11 cellular contexts compared by ENCODE assay signal in the genomic region with DNA sequence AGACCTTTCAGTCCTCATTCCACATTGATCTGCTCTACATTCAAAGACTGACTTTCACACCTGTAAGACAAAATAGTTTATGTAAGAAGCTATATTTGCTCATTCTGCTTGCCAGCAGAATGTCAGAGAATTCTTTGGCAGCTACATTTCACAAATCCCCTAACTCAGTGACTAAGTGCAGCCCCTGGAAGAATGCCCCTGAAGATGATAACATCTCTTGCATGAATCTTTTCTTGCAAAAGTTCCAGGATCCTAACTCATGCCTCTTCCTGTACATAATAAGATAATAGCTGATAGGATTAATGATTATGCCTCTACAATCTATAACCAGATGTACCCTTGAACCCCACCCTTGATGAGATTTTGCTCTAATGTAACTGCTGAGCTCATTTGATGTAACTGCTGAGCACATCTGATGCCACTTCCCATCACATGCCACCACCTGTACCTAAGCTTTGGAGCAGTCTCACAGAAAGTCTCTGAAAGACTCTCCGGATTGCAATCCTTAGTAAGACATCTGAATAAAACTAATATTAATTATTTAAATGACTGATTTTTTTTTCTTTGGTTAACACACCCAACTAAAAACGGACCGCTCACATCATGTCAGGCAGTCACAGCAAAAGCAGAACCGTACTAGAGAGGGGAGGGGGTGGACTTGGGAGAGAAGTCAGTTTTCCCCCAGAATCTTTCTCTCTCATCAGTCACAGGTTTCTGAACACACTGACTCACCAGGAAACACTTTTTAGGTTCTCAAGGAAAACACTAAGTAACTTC. TPM values are rescaled to one million over a fixed set of nuclear protein-coding genes. Genes with fewer than 3 reads are reported as not detected.
DNase-seq lines count a peak whose midpoint lies in the region; ATAC-seq and TF ChIP-seq lines count a peak whose summit lies in the region.
"Had no signal": no experiment of that assay in that cellular context is flagged by ENCODE, and none has a peak within 500 bp of the region (broad histone marks: within the 10 kb centered on the region; RNA-seq: fewer than 3 reads in every experiment).

No MANE protein-coding gene starts in this region.

- H3K4me3 ChIP-seq in heart left ventricle (peak overlapping the region in 10 of 12 donors; percentile 16 to 53 (median 36)), right atrium auricular region (no peak overlapping the region), tibial nerve (peak overlapping the region in 3 of 4 donors; percentile 27 to 45 (median 31)), transverse colon (peak overlapping the region in 2 of 4 donors; percentile 4 to 42)

- H3K9me3 Mint-ChIP-seq in activated T-helper 17 cell treated with anti-CD3 and anti-CD28 coated beads, Interleukin-2, amount 50 U/mL, for 72 hours = no peaks in the 10 kb centered on the region
- peaks cover 0 to 4% (median 0%) of the 10 kb centered on the region in 6 donors for H3K9me3 Mint-ChIP-seq in immature natural killer cell
- H3K9me3 Mint-ChIP-seq: type B pancreatic cell had no signal

- ATAC-seq in heart left ventricle (no peak), HG03439 (IDR thresholded peaks at IDR 0.05; ENCODE audit: unreplicated experiment) (no peak)
- peak; percentile 66 for ATAC-seq in activated T-helper 17 cell treated with anti-CD3 and anti-CD28 coated beads, Interleukin-2, amount 50 U/mL, for 72 hours (replicated peaks)

- TF ChIP-seq POLR2A in heart left ventricle (IDR thresholded peaks at IDR 0.05) (no peak), tibial nerve (IDR thresholded peaks at IDR 0.05) (no peak), transverse colon (IDR thresholded peaks at IDR 0.05) (no peak)

- no peak for DNase-seq in heart left ventricle
- no peak for DNase-seq in right atrium auricular region (ENCODE audit: low spot score)
- DNase-seq in immature natural killer cell = no peak
- no peak for DNase-seq in tibial nerve (ENCODE audit: low spot score in 2 of 2)
- no peak for DNase-seq in transverse colon
- DNase-seq in activated effector memory CD4-positive, alpha-beta T cell treated with Interleukin-2 at 50 U/mL for 16 hours = no peak
- DNase-seq: kidney glomerular epithelial cell, NCI-H69 had no signal

- H3K4me1 ChIP-seq in heart left ventricle = peaks cover 0 to 9% (median 5%) of the 10 kb centered on the region in 12 donors
- H3K4me1 ChIP-seq in right atrium auricular region = no peaks in the 10 kb centered on the region
- H3K4me1 ChIP-seq in tibial nerve = peaks cover 0 to 11% (median 6%) of the 10 kb centered on the region in 4 donors
- H3K4me1 ChIP-seq in transverse colon = peaks cover 0 to 8% (median 3%) of the 10 kb centered on the region in 4 donors

- H3K27me3 ChIP-seq in heart left ventricle (peaks cover 3 to 58% (median 16%) of the 10 kb centered on the region in 9 donors), right atrium auricular region (peaks cover 0 to 9% of the 10 kb centered on the region in 2 donors), tibial nerve (peaks cover 0 to 64% of the 10 kb centered on the region in 2 donors), transverse colon (peaks cover 65% of the 10 kb centered on the region)

- peak overlapping the region; percentile 82 for H3K27ac Mint-ChIP-seq in activated T-helper 17 cell treated with anti-CD3 and anti-CD28 coated beads, Interleukin-2, amount 50 U/mL, for 72 hours
- peak overlapping the region in 5 of 6 donors; percentile 33 to 91 (median 61) for H3K27ac Mint-ChIP-seq in immature natural killer cell
- H3K27ac Mint-ChIP-seq: type B pancreatic cell had no signal

- H3K27me3 Mint-ChIP-seq in activated T-helper 17 cell treated with anti-CD3 and anti-CD28 coated beads, Interleukin-2, amount 50 U/mL, for 72 hours = peaks cover 12% of the 10 kb centered on the region
- H3K27me3 Mint-ChIP-seq in immature natural killer cell (ENCODE audit: low read depth in 3 of 3) = peaks cover 8 to 14% (median 10%) of the 10 kb centered on the region in 3 donors

- TF ChIP-seq EP300 in tibial nerve (IDR thresholded peaks at IDR 0.05) = no peak
- TF ChIP-seq EP300 in transverse colon (IDR thresholded peaks at IDR 0.05; ENCODE audit: low read depth) = no peak

- intact Hi-C loops in heart left ventricle (cut with DNase I) = no loop called here
- intact Hi-C loops in transverse colon (cut with DNase I; ENCODE audit: low total_unique reads) = no loop called here

- no peaks in the 10 kb centered on the region for H3K36me3 Mint-ChIP-seq in activated T-helper 17 cell treated with anti-CD3 and anti-CD28 coated beads, Interleukin-2, amount 50 U/mL, for 72 hours (ENCODE audit: low read depth)
- H3K36me3 Mint-ChIP-seq in immature natural killer cell = peaks cover 0 to 4% (median 0%) of the 10 kb centered on the region in 3 donors
- H3K36me3 Mint-ChIP-seq: type B pancreatic cell had no signal

- H3K27ac ChIP-seq in heart left ventricle (no peak overlapping the region), right atrium auricular region (no peak overlapping the region), tibial nerve (no peak overlapping the region), transverse colon (no peak overlapping the region)

- H3K9me3 ChIP-seq in heart left ventricle = no peaks in the 10 kb centered on the region
- H3K9me3 ChIP-seq in right atrium auricular region = no peaks in the 10 kb centered on the region
- no peaks in the 10 kb centered on the region for H3K9me3 ChIP-seq in tibial nerve
- H3K9me3 ChIP-seq in transverse colon = no peaks in the 10 kb centered on the region

- peaks cover 13% of the 10 kb centered on the region for H3K4me1 Mint-ChIP-seq in activated T-helper 17 cell treated with anti-CD3 and anti-CD28 coated beads, Interleukin-2, amount 50 U/mL, for 72 hours
- H3K4me1 Mint-ChIP-seq in immature natural killer cell = peaks cover 19 to 23% of the 10 kb centered on the region in 2 donors

- in situ Hi-C loops in transverse colon (cut with MboI; ENCODE audit: low pct_ligation_motif_present in 1 of 4, low pct_unique_long_range_greater_than_20kb in 1 of 4, low sequenced_read_pairs in 3 of 4) = no loop called here

- 37 to 53% (median 39%) methylated on average over 4 of the region's 4 CpGs for WGBS in heart left ventricle, 4 donors
- WGBS in tibial nerve, 2 donors = 38 to 44% methylated on average over 4 of the region's 4 CpGs
- WGBS in transverse colon (ENCODE audit: low coverage in 1 of 2), 2 donors = 36 to 47% methylated on average over 4 of the region's 4 CpGs

- no peak for TF ChIP-seq CTCF in heart left ventricle (IDR thresholded peaks at IDR 0.05)
- no peak for TF ChIP-seq CTCF in right atrium auricular region (IDR thresholded peaks at IDR 0.05)
- TF ChIP-seq CTCF in tibial nerve (IDR thresholded peaks at IDR 0.05) = no peak
- no peak for TF ChIP-seq CTCF in transverse colon (IDR thresholded peaks at IDR 0.05)

- H3K4me3 Mint-ChIP-seq in activated T-helper 17 cell treated with anti-CD3 and anti-CD28 coated beads, Interleukin-2, amount 50 U/mL, for 72 hours = peak overlapping the region; percentile 71
- H3K4me3 Mint-ChIP-seq in immature natural killer cell = peak overlapping the region; percentile 49 to 80 (median 68)
- H3K4me3 Mint-ChIP-seq: type B pancreatic cell had no signal

- H3K36me3 ChIP-seq in heart left ventricle (no peaks in the 10 kb centered on the region), right atrium auricular region (no peaks in the 10 kb centered on the region), tibial nerve (no peaks in the 10 kb centered on the region), transverse colon (no peaks in the 10 kb centered on the region)

RNA-seq across cellular contexts. Expression of gene DNAH8, which starts 0.7 kb away (rescaled TPM):
- total RNA-seq in heart left ventricle (under 1 TPM in 3 of 9 donors, not detected in 6; 0.02 to 0.50 (median 0.02) TPM), right atrium auricular region (under 1 TPM in 1 of 2 donors, not detected in 1; 0.04 TPM), tibial nerve (under 1 TPM in 1 of 4 donors, not detected in 3; 0.22 TPM), transverse colon (under 1 TPM in 1 of 4 donors, not detected in 3; 0.16 TPM)
- polyA plus RNA-seq in heart left ventricle (not detected), immature natural killer cell (not detected)
- under 1 TPM; 0.03 to 0.09 TPM for total RNA-seq in activated T-helper 17 cell treated with anti-CD3 and anti-CD28 coated beads, Interleukin-2, amount 50 U/mL, for 72 hours

RNA-seq across cellular contexts. Expression of gene GLO1, which starts 11.5 kb away (rescaled TPM):
- total RNA-seq in heart left ventricle (100 to 1,000 TPM in 2 of 9 donors, 10 to 100 TPM in 7; 77.8 to 123 (median 86.9) TPM), right atrium auricular region (100 to 1,000 TPM in 1 of 2 donors, 10 to 100 TPM in 1; 95.6 to 137 TPM), tibial nerve (100 to 1,000 TPM in 2 of 4 donors, 10 to 100 TPM in 2; 69.6 to 118 (median 86.3) TPM), transverse colon (10 to 100 TPM; 15.3 to 56.1 (median 36.6) TPM)
- polyA plus RNA-seq in heart left ventricle (10 to 100 TPM; 73.6 to 75.8 TPM), immature natural killer cell (100 to 1,000 TPM in 2 of 3 donors, 10 to 100 TPM in 1; 87.1 to 186 (median 128) TPM)
- 100 to 1,000 TPM in 1 of 2 donors, 10 to 100 TPM in 1; 94.5 to 190 TPM for total RNA-seq in activated T-helper 17 cell treated with anti-CD3 and anti-CD28 coated beads, Interleukin-2, amount 50 U/mL, for 72 hours

Comparison
In these comparisons a context has a peak if more than half of its experiments do, and no peak if none do; other contexts are left out.
1. H3K4me3 ChIP-seq: peak in heart left ventricle (10 of 12) and tibial nerve (3 of 4); none in right atrium auricular region (0 of 2).